Comparison of ENCODE assay signal across 29 cellular contexts in the genomic region with DNA sequence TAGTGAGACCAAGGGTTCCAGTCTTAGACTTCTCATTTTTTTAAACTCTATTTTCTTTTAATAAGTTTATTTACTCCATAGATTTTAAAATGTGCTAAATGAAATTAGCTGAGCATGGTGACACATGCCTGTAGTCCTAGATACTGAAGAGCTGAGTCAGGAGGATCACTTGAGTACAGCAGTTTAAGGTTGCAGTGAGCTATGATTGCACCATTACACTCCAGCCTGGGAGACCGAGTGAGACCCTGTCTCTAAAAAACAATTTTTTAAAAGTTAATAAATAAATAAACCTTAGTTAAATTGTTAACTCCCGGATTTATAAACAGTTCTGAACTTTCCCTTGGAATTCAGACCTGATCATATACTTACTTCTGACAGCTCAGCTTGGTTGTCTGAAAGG. TPM values are rescaled to one million over a fixed set of nuclear protein-coding genes. Genes with fewer than 3 reads are reported as not detected.
"Had no signal": no experiment of that assay in that cellular context is flagged by ENCODE, and none has a peak within 500 bp of the region (broad histone marks: within the 10 kb centered on the region; RNA-seq: fewer than 3 reads in every experiment).

No MANE protein-coding gene starts in this region.

- DNase-seq: activated B cell treated with CpG ODN at 0.5 μM for 24 hours; activated CD4-positive, alpha-beta memory T cell treated with anti-CD3 and anti-CD28 coated beads, Interleukin-2, amount 10 ng/mL, durations not matched to agents 7 days and 5 days; activated CD4-positive, alpha-beta T cell treated with anti-CD3 and anti-CD28 coated beads for 36 hours; activated CD4-positive, alpha-beta T cell treated with anti-CD3 and anti-CD28 coated beads for 48 hours; activated CD4-positive, alpha-beta T cell treated with anti-CD3 and anti-CD28 coated beads, Interleukin-2, amount 10 ng/mL, durations not matched to agents 7 days and 5 days; activated CD4-positive, alpha-beta T cell treated with anti-CD3 and anti-CD28 coated beads, Interleukin-2, amount 50 U/mL, for 48 hours; activated CD4-positive, CD25-positive, alpha-beta regulatory T cell treated with anti-CD3 and anti-CD28 coated beads, Interleukin-2, amount 50 U/mL, for 72 hours; activated CD8-positive, alpha-beta memory T cell treated with anti-CD3 and anti-CD28 coated beads for 24 hours; activated CD8-positive, alpha-beta memory T cell treated with anti-CD3 and anti-CD28 coated beads, Interleukin-2, amount 10 ng/mL, durations not matched to agents 7 days and 5 days; activated CD8-positive, alpha-beta memory T cell treated with anti-CD3 and anti-CD28 coated beads, Interleukin-2, amount 50 U/mL, for 48 hours; activated CD8-positive, alpha-beta T cell treated with anti-CD3 and anti-CD28 coated beads, Interleukin-2, amount 10 ng/mL, durations not matched to agents 7 days and 5 days; activated effector memory CD4-positive, alpha-beta T cell treated with Interleukin-2 at 50 U/mL for 16 hours; activated gamma-delta T cell; activated naive CD4-positive, alpha-beta T cell treated with anti-CD3 and anti-CD28 coated beads, Interleukin-2, amount 10 ng/mL, durations not matched to agents 7 days and 5 days; activated naive CD4-positive, alpha-beta T cell treated with Interleukin-2 at 50 U/mL for 16 hours; activated naive CD8-positive, alpha-beta T cell treated with anti-CD3 and anti-CD28 coated beads, Interleukin-2, amount 10 ng/mL, durations not matched to agents 7 days and 5 days; activated naive CD8-positive, alpha-beta T cell treated with anti-CD3 and anti-CD28 coated beads, Interleukin-2, amount 50 U/mL, for 24 hours; activated T-cell treated with anti-CD3 and anti-CD28 coated beads, Interleukin-2, amount 50 U/mL, for 24 hours; activated T-cell treated with anti-CD3 and anti-CD28 coated beads, Interleukin-2, amount 50 U/mL, for 48 hours; amygdala; anterior cingulate cortex; central memory CD4-positive, alpha-beta T cell; SW 1271; T-helper 1 cell; T-helper 2 cell; T-helper 9 cell had no signal

- H3K4me3 ChIP-seq: ascending aorta had no signal

- H3K36me3 ChIP-seq: ascending aorta had no signal

- H3K27me3 ChIP-seq: ascending aorta had no signal

- H3K27ac ChIP-seq: ascending aorta, VCaP had no signal

- H3K4me1 ChIP-seq: ascending aorta had no signal

- ATAC-seq: activated CD4-positive, alpha-beta T cell treated with anti-CD3 and anti-CD28 coated beads for 36 hours; activated CD8-positive, alpha-beta memory T cell treated with anti-CD3 and anti-CD28 coated beads, Interleukin-2, amount 10 ng/mL, durations not matched to agents 7 days and 5 days; activated CD8-positive, alpha-beta T cell treated with anti-CD3 and anti-CD28 coated beads, Interleukin-2, amount 10 ng/mL, durations not matched to agents 7 days and 5 days; activated naive CD8-positive, alpha-beta T cell treated with anti-CD3 and anti-CD28 coated beads, Interleukin-2, amount 50 U/mL, for 24 hours had no signal

- H3K9me3 ChIP-seq: ascending aorta had no signal

RNA-seq across cellular contexts. Expression of gene PCDH20, which starts 32.5 kb away (rescaled TPM):
- total RNA-seq: activated B cell treated with CpG ODN at 0.5 μM for 24 hours; activated CD4-positive, alpha-beta memory T cell treated with anti-CD3 and anti-CD28 coated beads, Interleukin-2, amount 10 ng/mL, durations not matched to agents 7 days and 5 days; activated CD4-positive, alpha-beta T cell treated with anti-CD3 and anti-CD28 coated beads for 36 hours; activated CD4-positive, alpha-beta T cell treated with anti-CD3 and anti-CD28 coated beads, Interleukin-2, amount 10 ng/mL, durations not matched to agents 7 days and 5 days; activated CD8-positive, alpha-beta memory T cell treated with anti-CD3 and anti-CD28 coated beads, Interleukin-2, amount 10 ng/mL, durations not matched to agents 7 days and 5 days; activated CD8-positive, alpha-beta T cell treated with anti-CD3 and anti-CD28 coated beads, Interleukin-2, amount 10 ng/mL, durations not matched to agents 7 days and 5 days; activated naive CD8-positive, alpha-beta T cell treated with anti-CD3 and anti-CD28 coated beads, Interleukin-2, amount 10 ng/mL, durations not matched to agents 7 days and 5 days; activated T-helper 2 cell treated with anti-CD3 and anti-CD28 coated beads, Interferon-gamma antibody, Interleukin-2, Interleukin-4, amounts not matched to agents 10 μg/mL and 5 μg/mL and 100 μg/mL, durations not matched to agents 14 hours and 24 hours and 36 hours had no signal
